In genomic region chr15:60374628-60375081, GRCh38 we compare ENCODE assay signal across 8 cellular contexts. TPM values are rescaled to one million over a fixed set of nuclear protein-coding genes. Genes with fewer than 3 reads are reported as not detected.
A peak's percentile ranks its signal among the peaks of the same experiment; 100 is the strongest.
DNase-seq lines count a peak whose midpoint lies in the region; ATAC-seq and TF ChIP-seq lines count a peak whose summit lies in the region.

No MANE protein-coding gene starts in this region.

- H3K4me1 ChIP-seq in foreskin keratinocyte = peaks cover 68% of the 10 kb centered on the region
- H3K4me1 ChIP-seq in rectal smooth muscle tissue (ENCODE audit: control insufficient read depth, insufficient read depth, low read length) = peaks cover 19% of the 10 kb centered on the region

- H3K36me3 ChIP-seq in rectal smooth muscle tissue (ENCODE audit: control insufficient read depth, insufficient read depth, low read length) = peaks cover 6% of the 10 kb centered on the region

- POLR2A ChIA-PET in RWPE1 (lab: Yijun Ruan, JAX; ENCODE audit: low non-redundant PET) = interaction anchor here (0.5 kb wide), 1 partner anchor 1445 kb away, joined by 4 read pairs; no protein-coding TSS in a partner anchor

- H3K9ac ChIP-seq in rectal smooth muscle tissue (ENCODE audit: low read length) = no peak overlapping the region

- H3K27me3 ChIP-seq in foreskin keratinocyte (no peaks in the 10 kb centered on the region), rectal smooth muscle tissue (ENCODE audit: control insufficient read depth, insufficient read depth, low read length) (no peaks in the 10 kb centered on the region)

- peak; percentile 88 for ATAC-seq in foreskin keratinocyte
- ATAC-seq in HG03175 (IDR thresholded peaks at IDR 0.05; ENCODE audit: unreplicated experiment) = no peak
- no peak for ATAC-seq in GM19035 (IDR thresholded peaks at IDR 0.05; ENCODE audit: unreplicated experiment)

- TF ChIP-seq CTCF in RWPE1 (conservative IDR thresholded peaks at IDR 0.05; ENCODE audit: low read depth) (no peak), foreskin keratinocyte (conservative IDR thresholded peaks at IDR 0.05) (peak; percentile 49)

- peak; percentile 21 for DNase-seq in NCI-H82 (lab: John Stamatoyannopoulos, UW)
- DNase-seq in NCI-H82 treated with DMSO at 0.1 percent for 48 hours (lab: John Stamatoyannopoulos, UW; ENCODE audit: unreplicated experiment) = no peak
- DNase-seq in RWPE1 (ENCODE audit: low spot score) = peak; percentile 88
- peak; percentile 89 to 90 for DNase-seq in foreskin keratinocyte
- DNase-seq in Ammon's horn (ENCODE audit: low spot score) = no peak

- CTCF ChIA-PET in RWPE1 (lab: Yijun Ruan, JAX) = interaction anchor here (0.5 to 0.6 kb wide), 2 partner anchors 13 to 17 kb away, joined by 3 read pairs; no protein-coding TSS in a partner anchor

- H3K4me3 ChIP-seq in rectal smooth muscle tissue (ENCODE audit: low read length) = no peak overlapping the region

- H3K27ac ChIP-seq in RWPE1 (peak overlapping the region; percentile 98), foreskin keratinocyte (peak overlapping the region; percentile 84), rectal smooth muscle tissue (ENCODE audit: low read depth, low read length) (peak overlapping the region; percentile 52)

RNA-seq across cellular contexts. Expression of gene ANXA2, which starts 23.1 kb away (rescaled TPM):
- total RNA-seq in foreskin keratinocyte = 7,195 and 7,994 TPM in 2 replicates
- 7,399 and 7,770 TPM in 2 replicates for polyA plus RNA-seq in foreskin keratinocyte

Comparison
In these comparisons a context has a peak if more than half of its experiments do, and no peak if none do; other contexts are left out.
1. DNase-seq: peak in NCI-H82 (single experiment), RWPE1 (single experiment) and foreskin keratinocyte (2 of 2); none in NCI-H82 treated with DMSO at 0.1 percent for 48 hours (single experiment) and Ammon's horn (single experiment).
2. Peak in every context shown above with its lines, with median percentiles within 50 percentile points of each other: H3K27ac ChIP-seq.